ENCODE assay signal across 20 cellular contexts in genomic region chr6:91720323-91720722, GRCh38.
"Had no signal": no experiment of that assay in that cellular context is flagged by ENCODE, and none has a peak within 500 bp of the region (broad histone marks: within the 10 kb centered on the region; RNA-seq: fewer than 3 reads in every experiment).

No MANE protein-coding gene starts in this region.

- H3K9me3 ChIP-seq: suprapubic skin, tibial artery, upper lobe of right lung had no signal

- DNase-seq: activated CD4-positive, alpha-beta T cell treated with anti-CD3 and anti-CD28 coated beads for 36 hours; activated CD4-positive, CD25-positive, alpha-beta regulatory T cell; activated CD8-positive, alpha-beta memory T cell treated with anti-CD3 and anti-CD28 coated beads, Interleukin-2, amount 10 ng/mL, durations not matched to agents 7 days and 5 days; activated CD8-positive, alpha-beta T cell treated with anti-CD3 and anti-CD28 coated beads, Interleukin-2, amount 10 ng/mL, durations not matched to agents 7 days and 5 days; activated naive CD4-positive, alpha-beta T cell; activated T-cell treated with anti-CD3 and anti-CD28 coated beads for 4 hours; activated T-cell treated with anti-CD3 and anti-CD28 coated beads, Interleukin-2, amount 50 U/mL, for 72 hours; endodermal cell; foreskin fibroblast; hypothalamus; immature natural killer cell; kidney; left colon; naive thymus-derived CD8-positive, alpha-beta T cell; stimulated activated CD4-positive, alpha-beta T cell treated with anti-CD3 and anti-CD28 coated beads, Interleukin-15, amount 100 ng/mL, for 24 hours; stimulated activated naive CD4-positive, alpha-beta T cell; tibial artery; upper lobe of right lung had no signal

- H2AFZ ChIP-seq: neural progenitor cell had no signal

- H3K27me3 ChIP-seq: neural progenitor cell, suprapubic skin, tibial artery, upper lobe of right lung had no signal

- H3K36me3 ChIP-seq: neural progenitor cell, suprapubic skin, tibial artery, upper lobe of right lung had no signal

- H3K4me3 ChIP-seq: neural progenitor cell, suprapubic skin, tibial artery, upper lobe of right lung had no signal

- H3K4me2 ChIP-seq: neural progenitor cell had no signal

- H3K27ac ChIP-seq: neural progenitor cell, suprapubic skin, tibial artery, upper lobe of right lung had no signal

- H3K9ac ChIP-seq: neural progenitor cell had no signal

- H3K4me1 ChIP-seq: neural progenitor cell, suprapubic skin, tibial artery, upper lobe of right lung had no signal
